ENCODE assay signal across 9 cellular contexts in genomic region chr14:49641697-49642129, GRCh38. TPM values are rescaled to one million over a fixed set of nuclear protein-coding genes. Genes with fewer than 3 reads are reported as not detected.
DNase-seq lines count a peak whose midpoint lies in the region; ATAC-seq and TF ChIP-seq lines count a peak whose summit lies in the region.
"Had no signal": no experiment of that assay in that cellular context is flagged by ENCODE, and none has a peak within 500 bp of the region (broad histone marks: within the 10 kb centered on the region; RNA-seq: fewer than 3 reads in every experiment).

No MANE protein-coding gene starts in this region.

- no peak for ATAC-seq in CD4-positive, alpha-beta T cell (ENCODE audit: poor library complexity)
- no peak for ATAC-seq in HG02610 (IDR thresholded peaks at IDR 0.05; ENCODE audit: unreplicated experiment)

- intact Hi-C loops in CD4-positive, alpha-beta T cell (cut with DNase I, micrococcal nuclease): no loop called here

- peaks cover 37% of the 10 kb centered on the region for H3K36me3 ChIP-seq in HUES48 (ENCODE audit: control insufficient read depth, insufficient read depth, low read length)

- H3K4me1 ChIP-seq in HUES48 (ENCODE audit: control insufficient read depth, insufficient read depth, low read length): peaks cover 6% of the 10 kb centered on the region; the same call in 1 of the 2 replicates

- H3K27ac ChIP-seq in CD4-positive, alpha-beta T cell (ENCODE audit: low read depth, low read length): no peak overlapping the region
- peak overlapping the region; percentile 67 for H3K27ac ChIP-seq in HUES48 (ENCODE audit: low read depth, low read length)

- no peaks in the 10 kb centered on the region for H3K9me3 ChIP-seq in CD4-positive, alpha-beta T cell (ENCODE audit: control insufficient read depth, low read length)
- H3K9me3 ChIP-seq in HUES48 (ENCODE audit: control insufficient read depth, insufficient read depth, low read length): no peaks in the 10 kb centered on the region

- H3K9me3 Mint-ChIP-seq in CD4-positive, alpha-beta T cell: no peaks in the 10 kb centered on the region

- no peaks in the 10 kb centered on the region for H3K27me3 Mint-ChIP-seq in CD4-positive, alpha-beta T cell

- no peak overlapping the region for H3K9ac ChIP-seq in HUES48 (ENCODE audit: low read depth, low read length)

- CTCF ChIA-PET in CD4-positive, alpha-beta T cell (lab: Charles Lee): interaction anchor here (1.0 to 1.2 kb wide), 2 partner anchors 46 to 126 kb away, joined by 3 to 6 read pairs; partner anchors contain the start of genes KLHDC2 and POLE2

- H3K27ac Mint-ChIP-seq in CD4-positive, alpha-beta T cell: peak overlapping the region; percentile 60

- peaks cover 59% of the 10 kb centered on the region for H3K4me1 Mint-ChIP-seq in CD4-positive, alpha-beta T cell (ENCODE audit: low read depth)

- peaks cover 46% of the 10 kb centered on the region for H3K36me3 Mint-ChIP-seq in CD4-positive, alpha-beta T cell (ENCODE audit: low read depth)

- POLR2A ChIA-PET in CD4-positive, alpha-beta T cell (lab: Charles Lee): interaction anchor here (0.8 kb wide), 1 partner anchor 21 kb away, joined by 5 read pairs; the partner anchor contains the start of genes MGAT2 and RPL36AL

- DNase-seq in CD4-positive, alpha-beta T cell: no peak
- DNase-seq in amniotic epithelial cell (ENCODE audit: low read depth) (peak; percentile 90), mucosa of gallbladder (ENCODE audit: low spot score) (peak; percentile 58), retina (no peak), inferior parietal cortex (ENCODE audit: extremely low spot score) (no peak), ureter (ENCODE audit: low spot score) (no peak)
- DNase-seq: NCI-H1436 treated with DMSO at 0.1 percent for 48 hours had no signal

- H3K4me3 Mint-ChIP-seq in CD4-positive, alpha-beta T cell: no peak overlapping the region

- no peaks in the 10 kb centered on the region for H3K27me3 ChIP-seq in CD4-positive, alpha-beta T cell (ENCODE audit: control insufficient read depth, insufficient read depth, low read length)
- no peaks in the 10 kb centered on the region for H3K27me3 ChIP-seq in HUES48 (ENCODE audit: control insufficient read depth, insufficient read depth, low read length)

- TF ChIP-seq CTCF in CD4-positive, alpha-beta T cell (IDR thresholded peaks at IDR 0.05): no peak

- no peak overlapping the region for H3K4me3 ChIP-seq in HUES48 (ENCODE audit: low read depth, low read length)

RNA-seq across cellular contexts. Expression of gene DNAAF2, which starts 6.7 kb away (rescaled TPM):
- 1 to 10 TPM; 7.5 to 8.0 TPM for total RNA-seq in CD4-positive, alpha-beta T cell
- 8.4 TPM for total RNA-seq in mucosa of gallbladder
- total RNA-seq in ureter: 5.5 TPM

RNA-seq across cellular contexts. Expression of gene MGAT2, which starts 21.1 kb away (rescaled TPM):
- 10 to 100 TPM; 15.0 to 15.1 TPM for total RNA-seq in CD4-positive, alpha-beta T cell
- total RNA-seq in mucosa of gallbladder (43.0 TPM), ureter (29.2 TPM)

RNA-seq across cellular contexts. Expression of gene RPL36AL, which starts 21.3 kb away (rescaled TPM):
- 100 to 1,000 TPM; 339 to 370 TPM for total RNA-seq in CD4-positive, alpha-beta T cell
- total RNA-seq in mucosa of gallbladder: 143 TPM
- total RNA-seq in ureter: 176 TPM

RNA-seq across cellular contexts. Expression of gene LRR1, which starts 43.0 kb away (rescaled TPM):
- total RNA-seq in CD4-positive, alpha-beta T cell: 1 to 10 TPM; 3.2 to 5.8 TPM
- 7.0 TPM for total RNA-seq in mucosa of gallbladder
- total RNA-seq in ureter: 7.1 TPM

RNA-seq across cellular contexts. Expression of gene POLE2, which starts 46.3 kb away (rescaled TPM):
- 1 to 10 TPM; 1.2 to 1.4 TPM for total RNA-seq in CD4-positive, alpha-beta T cell
- 1.5 TPM for total RNA-seq in mucosa of gallbladder
- total RNA-seq in ureter: 4.6 TPM

Comparison
In these comparisons a context has a peak if more than half of its experiments do, and no peak if none do; other contexts are left out.
1. DNase-seq: peak in amniotic epithelial cell (single experiment) and mucosa of gallbladder (single experiment); none in CD4-positive, alpha-beta T cell (0 of 10), retina (single experiment), inferior parietal cortex (single experiment) and ureter (single experiment).